32 cellular contexts compared by ENCODE assay signal in the genomic region with DNA sequence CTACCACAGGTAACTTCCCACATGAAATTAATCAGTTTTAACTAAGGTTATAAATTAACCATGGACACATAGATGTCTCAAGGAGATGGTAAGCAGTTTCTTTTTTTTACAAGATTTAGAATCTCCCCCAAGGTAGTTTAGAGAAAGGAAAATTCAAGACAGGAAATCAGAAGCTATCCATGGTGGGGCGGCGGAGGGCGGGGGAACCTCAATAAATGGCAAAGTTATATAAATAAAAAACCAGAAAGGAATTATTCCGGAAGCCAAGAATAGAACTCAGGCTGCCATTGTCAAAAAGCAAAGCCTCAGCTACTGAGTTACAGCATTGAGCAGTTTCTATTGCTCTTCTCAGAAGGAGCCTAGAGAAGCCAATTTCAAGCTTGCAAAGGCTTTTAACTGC.
"Had no signal": no experiment of that assay in that cellular context is flagged by ENCODE, and none has a peak within 500 bp of the region (broad histone marks: within the 10 kb centered on the region; RNA-seq: fewer than 3 reads in every experiment).

No MANE protein-coding gene starts in this region.

- H3K4me3 ChIP-seq: breast epithelium, dorsolateral prefrontal cortex, heart right ventricle, left lung, pancreas, prostate gland, smooth muscle cell, stomach, tibial artery, upper lobe of right lung had no signal

- H3K4me1 Mint-ChIP-seq: central memory CD8-positive, alpha-beta T cell had no signal

- H3K4me1 ChIP-seq: breast epithelium, left lung, prostate gland, upper lobe of right lung had no signal

- H3K36me3 Mint-ChIP-seq: activated naive CD4-positive, alpha-beta T cell treated with anti-CD3 and anti-CD28 coated beads, Interleukin-2, amount 50 U/mL, for 72 hours had no signal

- H3K4me2 ChIP-seq: smooth muscle cell had no signal

- ATAC-seq: activated naive CD4-positive, alpha-beta T cell treated with anti-CD3 and anti-CD28 coated beads, Interleukin-2, amount 50 U/mL, for 72 hours; effector memory CD8-positive, alpha-beta T cell; esophagus mucosa; foreskin keratinocyte; heart right ventricle; left lung; pancreas; stimulated activated naive B cell treated with anti-CD40 and anti-IgM and Interleukin-4, amounts not matched to agents 10 μg/mL and 1 μg/mL and 100 μg/mL, for 72 hours; upper lobe of right lung had no signal

- H3K27ac ChIP-seq: breast epithelium, dorsolateral prefrontal cortex, foreskin keratinocyte, left lung, pancreas, prostate gland, stomach, tibial artery, upper lobe of right lung, VCaP had no signal

- H3K36me3 ChIP-seq: breast epithelium, heart right ventricle, left lung, pancreas, prostate gland, stomach, tibial artery, upper lobe of right lung had no signal

- H3K27me3 ChIP-seq: breast epithelium, dorsolateral prefrontal cortex, foreskin keratinocyte, heart right ventricle, left lung, pancreas, stomach, tibial artery, upper lobe of right lung had no signal

- H3K9me3 ChIP-seq: breast epithelium, pancreas, prostate gland, tibial artery, upper lobe of right lung had no signal

- FAIRE-seq: endothelial cell of umbilical vein, pancreas, TTC549 had no signal

- H3K4me3 Mint-ChIP-seq: central memory CD8-positive, alpha-beta T cell; effector memory CD8-positive, alpha-beta T cell; nephron progenitor cell; stimulated activated naive B cell treated with anti-CD40 and anti-IgM and Interleukin-4, amounts not matched to agents 10 μg/mL and 1 μg/mL and 100 μg/mL, for 72 hours; T-helper 1 cell treated with Interleukin-12 subunit alpha and Interleukin-12 subunit beta and Interleukin-4 antibody, amounts not matched to agents 30 μg/mL and 1 μg/mL, for 36 hours had no signal

- DNase-seq: activated CD4-positive, alpha-beta T cell treated with anti-CD3 and anti-CD28 coated beads for 4 hours; activated CD4-positive, alpha-beta T cell treated with anti-CD3 and anti-CD28 coated beads, Interleukin-2, amount 50 U/mL, for 4 hours; activated naive CD4-positive, alpha-beta T cell; activated T-cell treated with anti-CD3 and anti-CD28 coated beads, Interleukin-2, amount 50 U/mL, for 48 hours; dorsolateral prefrontal cortex; effector memory CD8-positive, alpha-beta T cell; foreskin keratinocyte; heart right ventricle; kidney glomerular epithelial cell; left lung; nephron progenitor cell; pancreas; retina; stimulated activated CD4-positive, alpha-beta T cell treated with anti-CD3 and anti-CD28 coated beads, Interleukin-15, amount 100 ng/mL, for 24 hours; stimulated activated CD4-positive, alpha-beta T cell treated with anti-CD3 and anti-CD28 coated beads, Interleukin-2, amount 100 ng/mL, for 24 hours; stimulated activated naive B cell treated with anti-CD40 and anti-IgM and Interleukin-4, amounts not matched to agents 10 μg/mL and 1 μg/mL and 100 μg/mL, for 72 hours; stomach; SW 1271; T-helper 9 cell; tibial artery; upper lobe of right lung had no signal

- H3K27ac Mint-ChIP-seq: activated naive CD4-positive, alpha-beta T cell treated with anti-CD3 and anti-CD28 coated beads, Interleukin-2, amount 50 U/mL, for 72 hours; activated T-helper 2 cell treated with anti-CD3 and anti-CD28 coated beads, Interferon-gamma antibody, Interleukin-2, Interleukin-4, amounts not matched to agents 10 μg/mL and 5 μg/mL and 100 μg/mL, durations not matched to agents 14 hours and 24 hours and 36 hours; effector memory CD8-positive, alpha-beta T cell; nephron progenitor cell; stimulated activated naive B cell treated with anti-CD40 and anti-IgM and Interleukin-4, amounts not matched to agents 10 μg/mL and 1 μg/mL and 100 μg/mL, for 72 hours; T-helper 1 cell treated with Interleukin-12 subunit alpha and Interleukin-12 subunit beta and Interleukin-4 antibody, amounts not matched to agents 30 μg/mL and 1 μg/mL, for 36 hours had no signal

- H3K9me3 Mint-ChIP-seq: activated T-helper 2 cell treated with anti-CD3 and anti-CD28 coated beads, Interferon-gamma antibody, Interleukin-2, Interleukin-4, amounts not matched to agents 10 μg/mL and 5 μg/mL and 100 μg/mL, durations not matched to agents 14 hours and 24 hours and 36 hours; central memory CD8-positive, alpha-beta T cell; effector memory CD8-positive, alpha-beta T cell had no signal
